ENCODE assay signal across 1 cellular context in genomic region chr5:172868924-172869565, GRCh38.
TF ChIP-seq lines count a peak whose summit lies in the region.

No MANE protein-coding gene starts in this region.

TF ChIP-seq in WTC11, 78 proteins besides CTCF, POLR2A, EP300 and RAD21 (continued from another document):
- no peak for TF ChIP-seq ARID4B (CRISPR knock-in tag; IDR thresholded peaks at IDR 0.05; ENCODE audit: borderline replicate concordance)
- TF ChIP-seq EMX1 (CRISPR knock-in tag; IDR thresholded peaks at IDR 0.05), result no peak
- TF ChIP-seq, protein P1, sequence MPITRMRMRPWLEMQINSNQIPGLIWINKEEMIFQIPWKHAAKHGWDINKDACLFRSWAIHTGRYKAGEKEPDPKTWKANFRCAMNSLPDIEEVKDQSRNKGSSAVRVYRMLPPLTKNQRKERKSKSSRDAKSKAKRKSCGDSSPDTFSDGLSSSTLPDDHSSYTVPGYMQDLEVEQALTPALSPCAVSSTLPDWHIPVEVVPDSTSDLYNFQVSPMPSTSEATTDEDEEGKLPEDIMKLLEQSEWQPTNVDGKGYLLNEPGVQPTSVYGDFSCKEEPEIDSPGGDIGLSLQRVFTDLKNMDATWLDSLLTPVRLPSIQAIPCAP (CRISPR knock-in tag; IDR thresholded peaks at IDR 0.05), result no peak
- TF ChIP-seq TEAD4 (CRISPR knock-in tag; IDR thresholded peaks at IDR 0.05), result no peak
- no peak for TF ChIP-seq NFYB (CRISPR knock-in tag; conservative IDR thresholded peaks at IDR 0.05; ENCODE audit: low read depth)
- TF ChIP-seq ZNF416 (CRISPR knock-in tag; IDR thresholded peaks at IDR 0.05), result no peak
- no peak for TF ChIP-seq NFATC4 (CRISPR knock-in tag; IDR thresholded peaks at IDR 0.05)
